In the genomic region with DNA sequence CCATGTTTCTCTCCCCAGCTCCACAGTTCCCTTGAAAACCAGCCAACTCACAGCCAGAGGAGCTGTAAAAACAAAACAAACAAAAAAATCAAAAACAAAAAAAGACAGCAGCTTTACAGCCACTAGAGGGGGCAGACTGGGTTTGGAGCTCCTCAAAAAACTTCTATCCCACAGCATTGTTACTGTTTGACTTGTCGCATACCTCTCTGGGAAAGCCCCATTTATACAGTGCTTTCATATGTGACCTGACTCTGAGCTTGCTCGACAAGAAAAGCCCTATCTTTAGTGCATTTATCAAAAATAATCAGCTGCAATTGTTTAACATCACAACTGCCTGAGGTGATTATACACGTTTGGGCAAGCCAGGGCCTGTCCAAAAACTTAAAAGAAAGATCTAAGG, we compare ENCODE assay signal across 8 cellular contexts. TPM values are rescaled to one million over a fixed set of nuclear protein-coding genes. Genes with fewer than 3 reads are reported as not detected.
DNase-seq lines count a peak whose midpoint lies in the region; ATAC-seq and TF ChIP-seq lines count a peak whose summit lies in the region.

No MANE protein-coding gene starts in this region.

- H3K9ac ChIP-seq in H9 (ENCODE audit: extremely low read depth, insufficient read length, low read length) = no peak overlapping the region

- no peak overlapping the region for H4K8ac ChIP-seq in H9 (replicated peaks; ENCODE audit: insufficient read length, low read depth, low read length)

- ATAC-seq in right lobe of liver = peak; percentile 85 to 100 (median 92)

- TF ChIP-seq POLR2A in right lobe of liver (IDR thresholded peaks at IDR 0.05) = no peak

- DNase-seq in A172 (ENCODE audit: low spot score) (peak; percentile 21), GM06990 (ENCODE audit: extremely low read depth, insufficient read length) (peak; percentile 16), H9 (peak; percentile 40), astrocyte of the cerebellum (ENCODE audit: low read depth) (peak; percentile 24), right lobe of liver (peak in 1 of 3 donors; percentile 49), occipital lobe (lab: John Stamatoyannopoulos, UW) (no peak)
- no peak for DNase-seq in activated CD4-positive, alpha-beta T cell treated with anti-CD3 and anti-CD28 coated beads for 1 hour

- H3K36me3 Mint-ChIP-seq in H9 (ENCODE audit: insufficient read depth in 1 of 3, low read depth in 3 of 3) = no peaks in the 10 kb centered on the region; a peak in 1 of 7 replicates

- H3K79me2 ChIP-seq in H9 (ENCODE audit: insufficient read depth, low read length) = no peaks in the 10 kb centered on the region

- no peak overlapping the region for H4K5ac ChIP-seq in H9 (ENCODE audit: insufficient read length, low read depth, low read length)

- peaks cover 8 to 64% of the 10 kb centered on the region in 2 experiments for H3K9me3 Mint-ChIP-seq in H9

- no peaks in the 10 kb centered on the region for H3K79me1 ChIP-seq in H9 (ENCODE audit: insufficient read depth, low read depth, low read length, poor library complexity, severe bottlenecking)

- no peaks in the 10 kb centered on the region for H3K27me3 Mint-ChIP-seq in H9 (ENCODE audit: low read depth)

- H2BK20ac ChIP-seq in H9 (ENCODE audit: low read depth, low read length, poor library complexity, severe bottlenecking) = no peak overlapping the region

- H3K23me2 ChIP-seq in H9 (ENCODE audit: insufficient read length, low read depth, low read length, poor library complexity, severe bottlenecking) = no peaks in the 10 kb centered on the region

- no CpG with 5 or more reads among the region's 3 CpGs for WGBS in H9 (ENCODE audit: extremely low coverage, insufficient read length, low lambda C conversion rate)
- WGBS in right lobe of liver (ENCODE audit: insufficient coverage, low coverage, low lambda C conversion rate, missing lambda C conversion rate) = 15% methylated on average over 3 of the region's 3 CpGs

- no peak overlapping the region for H3K18ac ChIP-seq in H9 (ENCODE audit: insufficient read length, low read depth, low read length)

- H3K9me3 ChIP-seq in H9 (ENCODE audit: control insufficient read depth, low read depth, low read length) = no peaks in the 10 kb centered on the region
- H3K9me3 ChIP-seq in right lobe of liver = no peaks in the 10 kb centered on the region

- no peak overlapping the region for H4K91ac ChIP-seq in H9 (ENCODE audit: insufficient read length, low read depth, low read length)

- no peak overlapping the region for H2BK5ac ChIP-seq in H9 (ENCODE audit: insufficient read length, low read length)

- no peak overlapping the region for H2BK15ac ChIP-seq in H9 (ENCODE audit: low read depth, low read length)

- H3K4ac ChIP-seq in H9 (ENCODE audit: low read depth, low read length) = no peak overlapping the region

- no peak overlapping the region for H2AK5ac ChIP-seq in H9 (ENCODE audit: insufficient read length, low read length)

- H3K4me3 Mint-ChIP-seq in H9 = no peak overlapping the region

- TF ChIP-seq CTCF in GM06990 (IDR thresholded peaks at IDR 0.05; ENCODE audit: insufficient read depth, low read length, poor library complexity, severe bottlenecking) = peak; percentile 70
- TF ChIP-seq CTCF in H9 (conservative IDR thresholded peaks at IDR 0.05) = peak; percentile 67
- peak; percentile 53; the same call in 1 of the 2 replicates for TF ChIP-seq CTCF in LNCAP (IDR thresholded peaks at IDR 0.05)
- peak; percentile 63 for TF ChIP-seq CTCF in astrocyte of the cerebellum (IDR thresholded peaks at IDR 0.05; ENCODE audit: low read depth, low read length, missing control alignments)
- TF ChIP-seq CTCF in right lobe of liver (IDR thresholded peaks at IDR 0.05) = peak; percentile 48 to 61 (median 54)

- H3K27me3 ChIP-seq in GM06990 (replicated peaks; ENCODE audit: control insufficient read depth, insufficient read depth, low read length) (no peaks in the 10 kb centered on the region; the same call in 1 of the 2 replicates), H9 (ENCODE audit: insufficient read depth, low read length) (no peaks in the 10 kb centered on the region), right lobe of liver (no peaks in the 10 kb centered on the region)

- H3K56ac ChIP-seq in H9 (ENCODE audit: insufficient read length, low read depth, low read length) = no peak overlapping the region

- no peaks in the 10 kb centered on the region for H4K20me1 ChIP-seq in H9 (ENCODE audit: control insufficient read depth, insufficient read depth, insufficient read length)

- no peak overlapping the region for H3K4me3 ChIP-seq in GM06990 (replicated peaks; ENCODE audit: low read depth, low read length)
- H3K4me3 ChIP-seq in astrocyte of the cerebellum (ENCODE audit: low read depth, low read length) = no peak overlapping the region
- H3K4me3 ChIP-seq in right lobe of liver = no peak overlapping the region

- H3K4me1 ChIP-seq in H9 (ENCODE audit: insufficient read depth, low read length) (no peaks in the 10 kb centered on the region), right lobe of liver (no peaks in the 10 kb centered on the region)

- no peaks in the 10 kb centered on the region for H3K36me3 ChIP-seq in GM06990 (ENCODE audit: control insufficient read depth, insufficient read depth, low read length)
- no peaks in the 10 kb centered on the region for H3K36me3 ChIP-seq in right lobe of liver

- in situ Hi-C loops in astrocyte of the cerebellum (cut with HindIII; ENCODE audit: low sequenced_read_pairs) = no loop called here

- intact Hi-C loops in right lobe of liver (cut with DNase I) = no loop called here

- H2AFZ ChIP-seq in H9 (ENCODE audit: low read length) = no peak overlapping the region

- H2BK12ac ChIP-seq in H9 (ENCODE audit: insufficient read length, low read depth, low read length) = no peak overlapping the region

- peaks cover 6 to 8% of the 10 kb centered on the region in 2 experiments for H3K4me1 Mint-ChIP-seq in H9

- no peak overlapping the region for H3K27ac Mint-ChIP-seq in H9

- no peak overlapping the region for H3K4me2 ChIP-seq in H9 (ENCODE audit: insufficient read depth, insufficient read length, low read length)

- H3K23ac ChIP-seq in H9 (ENCODE audit: insufficient read length, low read depth, low read length) = no peak overlapping the region

- H3K27ac ChIP-seq in H9 (ENCODE audit: insufficient read length, low read depth, low read length) (no peak overlapping the region), right lobe of liver (no peak overlapping the region)

- no peak overlapping the region for H3T11ph ChIP-seq in H9 (ENCODE audit: low read length)

- no peak overlapping the region for H3K14ac ChIP-seq in H9 (ENCODE audit: insufficient read depth, low read length)

- no peak overlapping the region for H2BK120ac ChIP-seq in H9 (ENCODE audit: low read depth, low read length, poor library complexity, severe bottlenecking)

RNA-seq across cellular contexts. Expression of gene TSPAN6, which starts 21.6 kb away (rescaled TPM):
- 0.48 TPM in 1 of 2 replicates, not detected in the other for total RNA-seq in A172 (2014; rRNA removed; shearing (Covaris generic))
- total RNA-seq in H9 (2021) = 61.3 and 62.8 TPM in 2 replicates
- 10 to 100 TPM; 35.6 to 50.2 (median 41.0) TPM for total RNA-seq in right lobe of liver
- total RNA-seq in occipital lobe = 32.1 TPM

RNA-seq across cellular contexts. Expression of gene SRPX2, which starts 29.0 kb away (rescaled TPM):
- total RNA-seq in A172 (2014; rRNA removed; shearing (Covaris generic)) = 0.22 and 1.3 TPM in 2 replicates
- total RNA-seq in H9 (2021) = not detected in 2 replicates
- 10 to 100 TPM in 1 of 6 experiments, 1 to 10 TPM in 5; 3.1 to 13.7 (median 3.7) TPM for total RNA-seq in right lobe of liver
- total RNA-seq in occipital lobe = 1.2 TPM

RNA-seq across cellular contexts. Expression of gene TNMD, which starts 30.3 kb away (rescaled TPM):
- total RNA-seq in A172 (2014; rRNA removed; shearing (Covaris generic)) = not detected in 2 replicates
- total RNA-seq in H9 (2021) (1.3 and 1.7 TPM in 2 replicates), right lobe of liver (not detected), occipital lobe (not detected)

Comparison
In these comparisons a context has a peak if more than half of its experiments do, and no peak if none do; other contexts are left out.
1. DNase-seq: peak in A172 (single experiment), GM06990 (single experiment), H9 (single experiment) and astrocyte of the cerebellum (single experiment); none in occipital lobe (single experiment) and activated CD4-positive, alpha-beta T cell treated with anti-CD3 and anti-CD28 coated beads for 1 hour (single experiment).
2. RNA of gene TSPAN6, which starts 21.6 kb away (total RNA-seq): 61.3 to 62.8 TPM in H9, 35.6 to 50.2 TPM in right lobe of liver and 32.1 TPM in occipital lobe (single experiment); 0.48 TPM in A172; every median in the first group is over 10 times any median in the second.
3. Peak in every context shown above with its lines, with median percentiles within 50 percentile points of each other: CTCF ChIP-seq.